32 cellular contexts compared by ENCODE assay signal in genomic region chr19:11187409-11187808, GRCh38. TPM values are rescaled to one million over a fixed set of nuclear protein-coding genes. Genes with fewer than 3 reads are reported as not detected.
DNase-seq lines count a peak whose midpoint lies in the region; ATAC-seq, FAIRE-seq and TF ChIP-seq lines count a peak whose summit lies in the region.
"Had no signal": no experiment of that assay in that cellular context is flagged by ENCODE, and none has a peak within 500 bp of the region (broad histone marks: within the 10 kb centered on the region; RNA-seq: fewer than 3 reads in every experiment).

No MANE protein-coding gene starts in this region.

- WGBS in GM12878 (ENCODE audit: insufficient coverage, insufficient replicate concordance, low lambda C conversion rate, missing lambda C conversion rate), result 61% methylated on average over 8 of the region's 8 CpGs
- WGBS in stomach, 5 donors, result 80 to 93% (median 88%) methylated on average over 8 of the region's 8 CpGs

- in situ Hi-C loops in GM12878 (cut with MboI), result no loop called here

- H2AFZ ChIP-seq in GM12878 (ENCODE audit: control insufficient read depth, low read depth, low read length), result no peak overlapping the region

- H3K27me3 ChIP-seq in DOHH2 (ENCODE audit: control insufficient read depth, low read length), result no peaks in the 10 kb centered on the region
- no peaks in the 10 kb centered on the region for H3K27me3 ChIP-seq in GM12878 (replicated peaks in 1 of 2; ENCODE audit: control insufficient read depth in 2 of 2, insufficient read depth in 2 of 2, low read length in 1 of 2)
- no peaks in the 10 kb centered on the region for H3K27me3 ChIP-seq in stomach
- H3K27me3 ChIP-seq: heart left ventricle, SJCRH30 had no signal

- no peaks in the 10 kb centered on the region for H3K9me2 ChIP-seq in DOHH2 (replicated peaks; ENCODE audit: control insufficient read depth, low read length)

- H3K4me1 ChIP-seq in DOHH2 (ENCODE audit: control insufficient read depth, low read length) (peaks cover 71% of the 10 kb centered on the region), GM12878 (ENCODE audit: control insufficient read depth, insufficient read depth, low read length) (peaks cover 18% of the 10 kb centered on the region), stomach (peaks cover 56 to 95% (median 79%) of the 10 kb centered on the region in 4 donors)
- H3K4me1 ChIP-seq: HAP-1 had no signal

- TF ChIP-seq CTCF in DOHH2 (IDR thresholded peaks at IDR 0.05; ENCODE audit: low read depth, low read length, poor library complexity, severe bottlenecking) (no peak), GM12878 (IDR thresholded peaks at IDR 0.05 in 2 of 3, conservative IDR thresholded peaks at IDR 0.05 in 1 of 3; ENCODE audit: control insufficient read depth in 2 of 3, extremely low read depth in 1 of 3, insufficient read depth in 1 of 3, low read depth in 3 of 3, low read length in 3 of 3) (no peak), nephron (IDR thresholded peaks at IDR 0.05; ENCODE audit: unreplicated experiment in 3 of 3) (no peak), stomach (IDR thresholded peaks at IDR 0.05) (no peak), GM10266 (IDR thresholded peaks at IDR 0.05; ENCODE audit: control insufficient read depth, insufficient read depth, low read depth, missing control alignments) (no peak)

- peaks cover 4% of the 10 kb centered on the region for H3K9me3 Mint-ChIP-seq in nephron
- H3K9me3 Mint-ChIP-seq: activated CD4-positive, alpha-beta T cell treated with anti-CD3 and anti-CD28 coated beads, Interleukin-2, amount 10 ng/mL, durations not matched to agents 24 days and 14 days; CD8-positive, alpha-beta memory T cell had no signal

- TF ChIP-seq EP300 in GM12878 (IDR thresholded peaks at IDR 0.05; ENCODE audit: borderline replicate concordance in 1 of 2, control insufficient read depth in 1 of 2, low read depth in 2 of 2, low read length in 2 of 2) (no peak), stomach (IDR thresholded peaks at IDR 0.05) (no peak)

- TF ChIP-seq RAD21 in GM12878 (IDR thresholded peaks at IDR 0.05; ENCODE audit: insufficient read depth, low read depth, low read length), result no peak

- POLR2A ChIA-PET in GM12878 (lab: Charles Lee), result interaction anchor here (0.5 to 1.0 kb wide), 2 partner anchors 11 to 93 kb away, joined by 3 to 9 read pairs; no protein-coding TSS in a partner anchor

- TF ChIP-seq POLR2A in GM12878 (IDR thresholded peaks at IDR 0.05; ENCODE audit: low read depth, low read length) (no peak), stomach (IDR thresholded peaks at IDR 0.05) (no peak)

- peak overlapping the region; percentile 20 for H3K4me2 ChIP-seq in DOHH2 (ENCODE audit: low read length)
- H3K4me2 ChIP-seq in GM12878 (ENCODE audit: control insufficient read depth, insufficient read depth), result no peak overlapping the region
- H3K4me2 ChIP-seq: smooth muscle cell had no signal

- no peak for FAIRE-seq in GM12878 (lab: Jason Lieb, UNC)
- FAIRE-seq: keratinocyte had no signal

- H3K4me3 ChIP-seq in DOHH2 (ENCODE audit: low read length) (no peak overlapping the region), GM12878 (no peak overlapping the region), stomach (no peak overlapping the region)
- H3K4me3 ChIP-seq: HAP-1, heart left ventricle, SJCRH30, smooth muscle cell had no signal

- H3K36me3 ChIP-seq in DOHH2 (ENCODE audit: control insufficient read depth, low read length) (peaks cover 88% of the 10 kb centered on the region), GM12878 (ENCODE audit: control insufficient read depth in 2 of 2, insufficient read depth in 2 of 2, low read length in 1 of 2) (no peaks in the 10 kb centered on the region), stomach (peaks cover 14 to 83% (median 41%) of the 10 kb centered on the region in 4 donors)

- CTCF ChIA-PET in GM12878 (lab: Yijun Ruan, JAX), result interaction anchor here (0.6 to 1.8 kb wide), 2 partner anchors 52 to 152 kb away, joined by 3 to 4 read pairs; no protein-coding TSS in a partner anchor

- SMC1A ChIA-PET in GM12878 (lab: Charles Lee; ENCODE audit: uncharacterized antibody, unreplicated experiment), result no interaction called here

- DNase-seq in GM12878 (ENCODE audit: low read depth, low spot score) (no peak), stomach (no peak), GM10266 (ENCODE audit: extremely low spot score) (no peak), HK-2 (ENCODE audit: unreplicated experiment) (no peak)
- no peak for DNase-seq in stimulated activated CD4-positive, alpha-beta T cell treated with anti-CD3 and anti-CD28 coated beads, Interleukin-1b, Interleukin-23, amount 100 ng/mL, for 48 hours
- DNase-seq: activated CD4-positive, alpha-beta T cell treated with anti-CD3 and anti-CD28 coated beads, Interleukin-2, amount 10 ng/mL, durations not matched to agents 24 days and 14 days; activated CD8-positive, alpha-beta memory T cell treated with anti-CD3 and anti-CD28 coated beads for 24 hours; activated effector memory CD4-positive, alpha-beta T cell treated with anti-CD3 and anti-CD28 coated beads, Interleukin-2, amount 50 U/mL, for 16 hours; activated T-cell treated with anti-CD3 and anti-CD28 coated beads, Interleukin-2, amount 50 U/mL, for 1 hour; CD8-positive, alpha-beta memory T cell; DMS153; erythroblast; heart left ventricle; Kasumi-1; naive B cell; NCI-H1436 treated with DMSO at 0.1 percent for 48 hours; NCI-H2081 treated with DMSO at 0.1 percent for 48 hours; NCI-H345; NCI-H748 treated with DMSO at 0.1 percent for 48 hours; SJCRH30; stimulated activated CD4-positive, alpha-beta T cell treated with anti-CD3 and anti-CD28 coated beads, Interleukin-2, amount 100 ng/mL, for 24 hours; stimulated activated naive CD8-positive, alpha-beta T cell treated with anti-CD3 and anti-CD28 coated beads, Interleukin-15, Interleukin-2, amounts not matched to agents 100 U/mL and 50 U/mL, for 24 hours; T1000 had no signal

- ATAC-seq in GM12878, result no peak
- no peak for ATAC-seq in GM19397 (IDR thresholded peaks at IDR 0.05; ENCODE audit: unreplicated experiment)
- ATAC-seq: heart left ventricle; stimulated activated naive CD8-positive, alpha-beta T cell treated with anti-CD3 and anti-CD28 coated beads, Interleukin-15, Interleukin-2, amounts not matched to agents 100 U/mL and 50 U/mL, for 24 hours had no signal

- peaks cover 33% of the 10 kb centered on the region for H3K4me1 Mint-ChIP-seq in nephron
- H3K4me1 Mint-ChIP-seq: activated CD4-positive, alpha-beta T cell treated with anti-CD3 and anti-CD28 coated beads, Interleukin-2, amount 10 ng/mL, durations not matched to agents 24 days and 14 days; CD8-positive, alpha-beta memory T cell had no signal

- H3K36me3 Mint-ChIP-seq in nephron (ENCODE audit: low read depth), result peaks cover 52% of the 10 kb centered on the region
- H3K36me3 Mint-ChIP-seq: CD8-positive, alpha-beta memory T cell; naive B cell had no signal

- no peak overlapping the region for H3K9ac ChIP-seq in GM12878 (ENCODE audit: control insufficient read depth, insufficient read depth, low read length)

- RAD21 ChIA-PET in GM12878 (lab: Charles Lee; ENCODE audit: unreplicated experiment), result no interaction called here

- no TSS peak for BruUV-seq in GM12878 (replicated peaks; lab: Mats Ljungman, UMichigan)

- H3K79me2 ChIP-seq in DOHH2 (ENCODE audit: control insufficient read depth, low read length) (peaks cover 71% of the 10 kb centered on the region), GM12878 (ENCODE audit: control insufficient read depth, insufficient read depth, low read length) (no peaks in the 10 kb centered on the region)

- peak overlapping the region in 1 of 3 experiments; percentile 19 for H3K4me3 Mint-ChIP-seq in nephron
- H3K4me3 Mint-ChIP-seq: activated CD4-positive, alpha-beta T cell treated with anti-CD3 and anti-CD28 coated beads, Interleukin-2, amount 10 ng/mL, durations not matched to agents 24 days and 14 days; activated naive CD8-positive, alpha-beta T cell; CD8-positive, alpha-beta memory T cell had no signal

- H3K27ac Mint-ChIP-seq in nephron, result peak overlapping the region; percentile 21 to 66 (median 32)
- H3K27ac Mint-ChIP-seq: activated CD4-positive, alpha-beta T cell treated with anti-CD3 and anti-CD28 coated beads, Interleukin-2, amount 10 ng/mL, durations not matched to agents 24 days and 14 days; activated naive CD8-positive, alpha-beta T cell had no signal

- H3K9me3 ChIP-seq in DOHH2 (ENCODE audit: control insufficient read depth, insufficient read depth, low read length), result no peaks in the 10 kb centered on the region
- H3K9me3 ChIP-seq in GM12878 (replicated peaks; ENCODE audit: control insufficient read depth, insufficient read depth, low read length), result peaks cover 3% of the 10 kb centered on the region; the same call in 1 of the 3 replicates
- H3K9me3 ChIP-seq in stomach, result no peaks in the 10 kb centered on the region
- H3K9me3 ChIP-seq: SJCRH30 had no signal

- H3F3A ChIP-seq in DOHH2 (ENCODE audit: control insufficient read depth, insufficient read depth), result peaks cover 13% of the 10 kb centered on the region

- no peaks in the 10 kb centered on the region for H4K20me1 ChIP-seq in DOHH2 (ENCODE audit: control insufficient read depth, insufficient read depth, low read depth, low read length)
- H4K20me1 ChIP-seq in GM12878 (ENCODE audit: control insufficient read depth, insufficient read depth), result no peaks in the 10 kb centered on the region

- intact Hi-C loops in GM12878 (cut with micrococcal nuclease; ENCODE audit: unreplicated experiment), result no loop called here
- intact Hi-C loops in stomach (cut with DNase I; ENCODE audit: low total_unique reads), result no loop called here

- H3K27ac ChIP-seq in DOHH2 (ENCODE audit: low read depth, low read length) (peak overlapping the region; percentile 37), GM12878 (ENCODE audit: control insufficient read depth, insufficient read depth) (no peak overlapping the region), stomach (peak overlapping the region in 4 of 5 donors; percentile 63 to 98 (median 82))
- H3K27ac ChIP-seq: SJCRH30, VCaP had no signal

- no peaks in the 10 kb centered on the region for H3K27me3 Mint-ChIP-seq in nephron (ENCODE audit: low read depth)
- H3K27me3 Mint-ChIP-seq: activated naive CD8-positive, alpha-beta T cell; CD8-positive, alpha-beta memory T cell had no signal

RNA-seq across cellular contexts. Expression of gene KANK2, which starts 9.9 kb away (rescaled TPM):
- 23.9 and 26.1 TPM in 2 replicates for total RNA-seq in GM12878 (2013; cell fraction: nucleolus; rRNA removed)
- total RNA-seq in GM12878 (2014; rRNA removed) (25.9 and 28.2 TPM in 2 replicates), GM12878 (2014; rRNA removed; fragmentation: Illumina TruSeq; extraction: Trizol) (17.4 and 18.9 TPM in 2 replicates), GM12878 (2021) (31.9 and 32.9 TPM in 2 replicates), stomach (100 to 1,000 TPM; 120 to 415 (median 251) TPM)
- polyA plus RNA-seq in GM12878 (2011; ENCODE audit: low read depth), result 10.1 TPM
- polyA plus RNA-seq in GM12878 (2011; rRNA removed) (5.4 and 10.8 TPM in 2 replicates), GM12878 (2014; fragmentation: Illumina TruSeq; extraction: Trizol) (21.9 and 33.0 TPM in 2 replicates), GM12878 (2014; fragmentation: Nextera tagmentation; extraction: Ambion mirVana) (1 to 10 TPM; 4.9 to 7.3 TPM), GM12878 (2014; rRNA removed) (19.4 and 23.3 TPM in 2 replicates), GM12878 (2016; fragmentation: Nextera tagmentation; extraction: Ambion mirVana) (10 to 100 TPM; 17.1 to 23.2 TPM), stomach (100 to 1,000 TPM in 2 of 3 donors, 10 to 100 TPM in 1; 82.4 to 158 (median 144) TPM)
- polyA plus RNA-seq in GM12878 (2011; cell fraction: cytosol; rRNA removed), result 15.1 and 19.4 TPM in 2 replicates
- polyA plus RNA-seq in GM12878 (2011; cell fraction: nucleus; rRNA removed), result 7.4 and 12.1 TPM in 2 replicates
- 13.4 and 16.1 TPM in 2 replicates for polyA plus RNA-seq in GM12878 (2012)
- 10.5 and 23.3 TPM in 2 replicates for polyA minus RNA-seq in GM12878 (2011; rRNA and poly(A)+ RNA removed)
- polyA minus RNA-seq in GM12878 (2011; cell fraction: cytosol; rRNA and poly(A)+ RNA removed), result 9.1 and 13.2 TPM in 2 replicates
- 2.2 and 6.3 TPM in 2 replicates for polyA minus RNA-seq in GM12878 (2011; cell fraction: nucleus; rRNA and poly(A)+ RNA removed)

RNA-seq across cellular contexts. Expression of gene SPC24, which starts 31.8 kb away (rescaled TPM):
- 7.9 and 10.3 TPM in 2 replicates for total RNA-seq in GM12878 (2013; cell fraction: nucleolus; rRNA removed)
- total RNA-seq in GM12878 (2014; rRNA removed) (69.3 and 70.8 TPM in 2 replicates), GM12878 (2014; rRNA removed; fragmentation: Illumina TruSeq; extraction: Trizol) (43.4 and 47.0 TPM in 2 replicates), GM12878 (2021) (59.1 and 65.0 TPM in 2 replicates), stomach (10 to 100 TPM in 3 of 5 donors, not detected in 2; 11.9 to 20.4 (median 18.7) TPM)
- 15.4 TPM for polyA plus RNA-seq in GM12878 (2011; ENCODE audit: low read depth)
- polyA plus RNA-seq in GM12878 (2011; rRNA removed) (22.0 and 25.6 TPM in 2 replicates), GM12878 (2014; fragmentation: Illumina TruSeq; extraction: Trizol) (17.0 and 18.1 TPM in 2 replicates), GM12878 (2014; fragmentation: Nextera tagmentation; extraction: Ambion mirVana) (10 to 100 TPM in 1 of 2 experiments, 1 to 10 TPM in 1; 9.4 to 18.4 TPM), GM12878 (2014; rRNA removed) (34.4 and 55.4 TPM in 2 replicates), GM12878 (2016; fragmentation: Nextera tagmentation; extraction: Ambion mirVana) (10 to 100 TPM; 65.3 to 72.6 TPM), stomach (1 to 10 TPM; 3.7 to 6.5 (median 5.0) TPM)
- polyA plus RNA-seq in GM12878 (2011; cell fraction: cytosol; rRNA removed), result 27.5 and 36.4 TPM in 2 replicates
- 28.5 and 31.1 TPM in 2 replicates for polyA plus RNA-seq in GM12878 (2011; cell fraction: nucleus; rRNA removed)
- 18.4 and 22.6 TPM in 2 replicates for polyA plus RNA-seq in GM12878 (2012)
- 50.6 and 56.3 TPM in 2 replicates for polyA minus RNA-seq in GM12878 (2011; rRNA and poly(A)+ RNA removed)
- polyA minus RNA-seq in GM12878 (2011; cell fraction: cytosol; rRNA and poly(A)+ RNA removed), result 27.4 and 31.9 TPM in 2 replicates
- 8.1 and 16.5 TPM in 2 replicates for polyA minus RNA-seq in GM12878 (2011; cell fraction: nucleus; rRNA and poly(A)+ RNA removed)
- polyA plus RNA-seq: CD8-positive, alpha-beta memory T cell had no signal

RNA-seq across cellular contexts. Expression of gene ANGPTL8, which starts 52.0 kb away (rescaled TPM):
- not detected in 2 replicates for total RNA-seq in GM12878 (2013; cell fraction: nucleolus; rRNA removed)
- total RNA-seq in GM12878 (2014; rRNA removed), result not detected in 2 replicates
- not detected in 2 replicates for total RNA-seq in GM12878 (2014; rRNA removed; fragmentation: Illumina TruSeq; extraction: Trizol)
- not detected in 2 replicates for total RNA-seq in GM12878 (2021)
- not detected for polyA plus RNA-seq in GM12878 (2011; ENCODE audit: low read depth)
- not detected in 2 replicates for polyA plus RNA-seq in GM12878 (2011; rRNA removed)
- not detected in 2 replicates for polyA plus RNA-seq in GM12878 (2011; cell fraction: cytosol; rRNA removed)
- polyA plus RNA-seq in GM12878 (2011; cell fraction: nucleus; rRNA removed), result not detected in 2 replicates
- not detected in 2 replicates for polyA plus RNA-seq in GM12878 (2012)
- not detected in 2 replicates for polyA plus RNA-seq in GM12878 (2014; fragmentation: Illumina TruSeq; extraction: Trizol)
- not detected for polyA plus RNA-seq in GM12878 (2014; fragmentation: Nextera tagmentation; extraction: Ambion mirVana)
- polyA plus RNA-seq in GM12878 (2014; rRNA removed), result not detected in 2 replicates
- polyA plus RNA-seq in GM12878 (2016; fragmentation: Nextera tagmentation; extraction: Ambion mirVana), result not detected
- not detected in 2 replicates for polyA minus RNA-seq in GM12878 (2011; rRNA and poly(A)+ RNA removed)
- not detected in 2 replicates for polyA minus RNA-seq in GM12878 (2011; cell fraction: cytosol; rRNA and poly(A)+ RNA removed)
- not detected in 2 replicates for polyA minus RNA-seq in GM12878 (2011; cell fraction: nucleus; rRNA and poly(A)+ RNA removed)
- not detected for total RNA-seq in stomach
- polyA plus RNA-seq in stomach, result under 1 TPM in 1 of 3 donors, not detected in 2; 0.70 TPM
- total RNA-seq: activated CD4-positive, alpha-beta T cell treated with anti-CD3 and anti-CD28 coated beads, Interleukin-2, amount 10 ng/mL, durations not matched to agents 24 days and 14 days; CD8-positive, alpha-beta memory T cell; fibroblast of villous mesenchyme; SJCRH30 had no signal
- polyA plus RNA-seq: CD8-positive, alpha-beta memory T cell had no signal
